8 cellular contexts compared by ENCODE assay signal in genomic region chr17:36608794-36609497, GRCh38. TPM values are rescaled to one million over a fixed set of nuclear protein-coding genes. Genes with fewer than 3 reads are reported as not detected.
DNase-seq lines count a peak whose midpoint lies in the region; ATAC-seq and TF ChIP-seq lines count a peak whose summit lies in the region.
"Had no signal": no experiment of that assay in that cellular context is flagged by ENCODE, and none has a peak within 500 bp of the region (broad histone marks: within the 10 kb centered on the region; RNA-seq: fewer than 3 reads in every experiment).

No MANE protein-coding gene starts in this region.

- H3K27ac ChIP-seq in adrenal gland (peak overlapping the region in 1 of 5 donors; percentile 61), hepatocyte (no peak overlapping the region), tibial artery (no peak overlapping the region)

- no peak overlapping the region for H3K27ac Mint-ChIP-seq in stimulated activated memory B cell treated with anti-CD40 and anti-IgM and Interleukin-4, amounts not matched to agents 10 μg/mL and 1 μg/mL and 100 μg/mL, for 72 hours
- H3K27ac Mint-ChIP-seq: T-cell had no signal

- intact Hi-C loops in adrenal gland (cut with DNase I) (no loop called here), tibial artery (cut with DNase I; ENCODE audit: low total_unique reads) (no loop called here)

- DNase-seq in GM12864 (ENCODE audit: low read depth) (no peak), NCI-H2081 (lab: John Stamatoyannopoulos, UW) (peak; percentile 77 to 87), adrenal gland (peak; percentile 56 to 82 (median 74)), hepatocyte (ENCODE audit: low spot score) (peak; percentile 66), tibial artery (no peak)

- H3K27me3 ChIP-seq in adrenal gland = no peaks in the 10 kb centered on the region
- no peaks in the 10 kb centered on the region for H3K27me3 ChIP-seq in hepatocyte
- H3K27me3 ChIP-seq in tibial artery = peaks cover 0 to 11% of the 10 kb centered on the region in 2 donors

- TF ChIP-seq POLR2A in adrenal gland (IDR thresholded peaks at IDR 0.05) = no peak

- peak; percentile 62 for ATAC-seq in stimulated activated memory B cell treated with anti-CD40 and anti-IgM and Interleukin-4, amounts not matched to agents 10 μg/mL and 1 μg/mL and 100 μg/mL, for 72 hours
- no peak for ATAC-seq in HG03460 (IDR thresholded peaks at IDR 0.05; ENCODE audit: unreplicated experiment)

- no peaks in the 10 kb centered on the region for H3K9me2 ChIP-seq in hepatocyte (replicated peaks; ENCODE audit: insufficient read depth)

- TF ChIP-seq CTCF in GM12864 (IDR thresholded peaks at IDR 0.05; ENCODE audit: low read depth, low read length, missing control alignments) = peak; percentile 23
- peak; percentile 19 to 62 (median 49) for TF ChIP-seq CTCF in adrenal gland (IDR thresholded peaks at IDR 0.05)
- TF ChIP-seq CTCF in hepatocyte (IDR thresholded peaks at IDR 0.05; ENCODE audit: poor library complexity) = peak; percentile 47
- TF ChIP-seq CTCF in tibial artery (IDR thresholded peaks at IDR 0.05) = no peak

- H3K4me2 ChIP-seq in hepatocyte = no peak overlapping the region

- no peaks in the 10 kb centered on the region for H3K9me3 Mint-ChIP-seq in stimulated activated memory B cell treated with anti-CD40 and anti-IgM and Interleukin-4, amounts not matched to agents 10 μg/mL and 1 μg/mL and 100 μg/mL, for 72 hours
- H3K9me3 Mint-ChIP-seq: T-cell had no signal

- H3K36me3 ChIP-seq in adrenal gland (replicated peaks in 1 of 2) (no peaks in the 10 kb centered on the region), hepatocyte (replicated peaks; ENCODE audit: insufficient read depth, low read depth) (no peaks in the 10 kb centered on the region), tibial artery (no peaks in the 10 kb centered on the region)

- H3K4me3 ChIP-seq in GM12864 (ENCODE audit: low read depth, low read length) = no peak overlapping the region
- H3K4me3 ChIP-seq in adrenal gland = peak overlapping the region in 1 of 4 donors; percentile 2
- H3K4me3 ChIP-seq in hepatocyte = no peak overlapping the region
- no peak overlapping the region for H3K4me3 ChIP-seq in tibial artery

- no peaks in the 10 kb centered on the region for H3K9me3 ChIP-seq in adrenal gland (replicated peaks in 1 of 3)
- no peaks in the 10 kb centered on the region for H3K9me3 ChIP-seq in hepatocyte (ENCODE audit: low read depth)
- no peaks in the 10 kb centered on the region for H3K9me3 ChIP-seq in tibial artery

- H3K4me1 ChIP-seq in adrenal gland (replicated peaks in 1 of 2) (peaks cover 0 to 22% of the 10 kb centered on the region in 2 donors), hepatocyte (ENCODE audit: insufficient read depth) (no peaks in the 10 kb centered on the region), tibial artery (peaks cover 0 to 10% (median 6%) of the 10 kb centered on the region in 4 donors)

- peaks cover 4% of the 10 kb centered on the region for H3K79me2 ChIP-seq in hepatocyte

- H4K20me1 ChIP-seq in hepatocyte (ENCODE audit: insufficient read depth, poor library complexity, severe bottlenecking) = no peaks in the 10 kb centered on the region

- H2AFZ ChIP-seq in hepatocyte = no peak overlapping the region

- WGBS in adrenal gland, 4 donors = 14 to 30% (median 24%) methylated on average over 10 to 24 of the region's 24 CpGs
- WGBS in hepatocyte (ENCODE audit: low lambda C conversion rate, missing lambda C conversion rate) = 67% methylated on average over 21 of the region's 24 CpGs

- peaks cover 41% of the 10 kb centered on the region for H3K36me3 Mint-ChIP-seq in stimulated activated memory B cell treated with anti-CD40 and anti-IgM and Interleukin-4, amounts not matched to agents 10 μg/mL and 1 μg/mL and 100 μg/mL, for 72 hours

- no peaks in the 10 kb centered on the region for H3K27me3 Mint-ChIP-seq in stimulated activated memory B cell treated with anti-CD40 and anti-IgM and Interleukin-4, amounts not matched to agents 10 μg/mL and 1 μg/mL and 100 μg/mL, for 72 hours
- H3K27me3 Mint-ChIP-seq: T-cell had no signal

- H3K4me1 Mint-ChIP-seq in stimulated activated memory B cell treated with anti-CD40 and anti-IgM and Interleukin-4, amounts not matched to agents 10 μg/mL and 1 μg/mL and 100 μg/mL, for 72 hours = peaks cover 44% of the 10 kb centered on the region

- no peak overlapping the region for H3K4me3 Mint-ChIP-seq in stimulated activated memory B cell treated with anti-CD40 and anti-IgM and Interleukin-4, amounts not matched to agents 10 μg/mL and 1 μg/mL and 100 μg/mL, for 72 hours
- H3K4me3 Mint-ChIP-seq: T-cell had no signal

RNA-seq across cellular contexts. Expression of gene MRM1, which starts 7.6 kb away (rescaled TPM):
- 10 to 100 TPM in 4 of 8 donors, 1 to 10 TPM in 4; 5.2 to 18.5 (median 10.1) TPM for total RNA-seq in adrenal gland
- polyA plus RNA-seq in adrenal gland = 10 to 100 TPM in 1 of 3 donors, 1 to 10 TPM in 2; 6.9 to 10.1 (median 7.0) TPM
- total RNA-seq in hepatocyte = 4.7 and 5.5 TPM in 2 replicates
- 4.1 and 5.5 TPM in 2 replicates for polyA plus RNA-seq in hepatocyte

RNA-seq across cellular contexts. Expression of gene DHRS11, which starts 17.3 kb away (rescaled TPM):
- total RNA-seq in adrenal gland (10 to 100 TPM in 6 of 8 donors, 1 to 10 TPM in 2; 5.9 to 28.1 (median 12.0) TPM), hepatocyte (33.2 and 48.9 TPM in 2 replicates)
- polyA plus RNA-seq in adrenal gland (10 to 100 TPM; 12.8 to 21.3 (median 13.8) TPM), hepatocyte (41.3 and 49.8 TPM in 2 replicates)

Comparison
In these comparisons a context has a peak if more than half of its experiments do, and no peak if none do; other contexts are left out.
1. DNase-seq: peak in NCI-H2081 (2 of 2), adrenal gland (7 of 7) and hepatocyte (single experiment); none in GM12864 (single experiment) and tibial artery (0 of 2).
2. CTCF ChIP-seq: peak in GM12864 (single experiment), adrenal gland (6 of 6) and hepatocyte (single experiment); none in tibial artery (0 of 2).